21 cellular contexts compared by ENCODE assay signal in genomic region chr21:15182731-15183130, GRCh38.
DNase-seq lines count a peak whose midpoint lies in the region; ATAC-seq, FAIRE-seq and TF ChIP-seq lines count a peak whose summit lies in the region.
"Had no signal": no experiment of that assay in that cellular context is flagged by ENCODE, and none has a peak within 500 bp of the region (broad histone marks: within the 10 kb centered on the region; RNA-seq: fewer than 3 reads in every experiment).

No MANE protein-coding gene starts in this region.

- CTCF ChIA-PET in GM12878 (lab: Yijun Ruan, JAX): no interaction called here

- no peaks in the 10 kb centered on the region for H3K79me2 ChIP-seq in GM12878 (ENCODE audit: control insufficient read depth, insufficient read depth, low read length)

- H3K4me2 ChIP-seq in GM12878 (ENCODE audit: control insufficient read depth, insufficient read depth): no peak overlapping the region
- H3K4me2 ChIP-seq: A549; BLaER1 treated with 17β-estradiol and CSF1 and Interleukin-3, amounts not matched to agents 10 nM and 100 nM had no signal

- no peak for TF ChIP-seq RAD21 in GM12878 (IDR thresholded peaks at IDR 0.05; ENCODE audit: insufficient read depth, low read depth, low read length)

- no peak for FAIRE-seq in GM12878 (lab: Jason Lieb, UNC)
- FAIRE-seq: A549, D721Med, G401.6, GM12892, GM18507 had no signal

- H4K20me1 ChIP-seq in GM12878 (ENCODE audit: control insufficient read depth, insufficient read depth): no peaks in the 10 kb centered on the region
- H4K20me1 ChIP-seq: BLaER1 treated with 17β-estradiol and CSF1 and Interleukin-3, amounts not matched to agents 10 nM and 100 nM had no signal

- H3K4me3 ChIP-seq in GM06990 (replicated peaks; ENCODE audit: low read depth, low read length) (no peak overlapping the region), GM12878 (no peak overlapping the region)
- H3K4me3 ChIP-seq: A549; BLaER1 treated with 17β-estradiol and CSF1 and Interleukin-3, amounts not matched to agents 10 nM and 100 nM had no signal

- DNase-seq in GM06990 (ENCODE audit: extremely low read depth, insufficient read length) (peak; percentile 18), GM12878 (ENCODE audit: low read depth, low spot score) (no peak), cerebellar cortex (ENCODE audit: low spot score) (no peak), GM20000 (ENCODE audit: low spot score) (no peak)
- DNase-seq: AML-193; Caco-2; Calu3; CD4-positive, alpha-beta T cell; CD8-positive, alpha-beta T cell; DMS79 treated with DMSO at 0.1 percent for 48 hours; GF-D8 had no signal

- intact Hi-C loops in GM12878 (cut with micrococcal nuclease; ENCODE audit: unreplicated experiment): no loop called here

- TF ChIP-seq CTCF in GM06990 (IDR thresholded peaks at IDR 0.05; ENCODE audit: insufficient read depth, low read length, poor library complexity, severe bottlenecking): no peak
- no peak for TF ChIP-seq CTCF in GM12878 (IDR thresholded peaks at IDR 0.05 in 2 of 3, conservative IDR thresholded peaks at IDR 0.05 in 1 of 3; ENCODE audit: control insufficient read depth in 2 of 3, extremely low read depth in 1 of 3, insufficient read depth in 1 of 3, low read depth in 3 of 3, low read length in 3 of 3)
- no peak for TF ChIP-seq CTCF in GM20000 (IDR thresholded peaks at IDR 0.05; ENCODE audit: extremely low read depth, missing control alignments)

- ATAC-seq in GM19351 (IDR thresholded peaks at IDR 0.05; ENCODE audit: unreplicated experiment): peak; percentile 68
- no peak for ATAC-seq in GM12878
- ATAC-seq in HG02885 (IDR thresholded peaks at IDR 0.05; ENCODE audit: poor library complexity, unreplicated experiment): no peak
- ATAC-seq: A549; CD8-positive, alpha-beta T cell had no signal

- no peak overlapping the region for H3K9ac ChIP-seq in GM12878 (ENCODE audit: control insufficient read depth, insufficient read depth, low read length)
- H3K9ac ChIP-seq: BLaER1 treated with 17β-estradiol and CSF1 and Interleukin-3, amounts not matched to agents 10 nM and 100 nM had no signal

- no peaks in the 10 kb centered on the region for H3K9me3 ChIP-seq in GM12878 (replicated peaks; ENCODE audit: control insufficient read depth, insufficient read depth, low read length)
- H3K9me3 ChIP-seq: A549, Caco-2 had no signal

- no peaks in the 10 kb centered on the region for H3K27me3 ChIP-seq in GM06990 (replicated peaks; ENCODE audit: control insufficient read depth, insufficient read depth, low read length)
- H3K27me3 ChIP-seq in GM12878 (replicated peaks in 1 of 2; ENCODE audit: control insufficient read depth in 2 of 2, insufficient read depth in 2 of 2, low read length in 1 of 2): no peaks in the 10 kb centered on the region
- H3K27me3 ChIP-seq: BLaER1 treated with 17β-estradiol and CSF1 and Interleukin-3, amounts not matched to agents 10 nM and 100 nM had no signal

- in situ Hi-C loops in GM12878 (cut with MboI): no loop called here

- TF ChIP-seq EP300 in GM12878 (IDR thresholded peaks at IDR 0.05; ENCODE audit: borderline replicate concordance in 1 of 2, control insufficient read depth in 1 of 2, low read depth in 2 of 2, low read length in 2 of 2): no peak

- POLR2A ChIA-PET in GM12878 (lab: Charles Lee): no interaction called here

- WGBS in GM12878 (ENCODE audit: insufficient coverage, insufficient replicate concordance, low lambda C conversion rate, missing lambda C conversion rate): 1% methylated on average over 4 of the region's 4 CpGs

- no peak overlapping the region for H3K27ac ChIP-seq in GM12878 (ENCODE audit: control insufficient read depth, insufficient read depth)
- H3K27ac ChIP-seq: 22Rv1; A549; BLaER1 treated with 17β-estradiol and CSF1 and Interleukin-3, amounts not matched to agents 10 nM and 100 nM; C4-2B had no signal

- TF ChIP-seq POLR2A in GM12878 (IDR thresholded peaks at IDR 0.05; ENCODE audit: low read depth, low read length): no peak

- no TSS peak for BruUV-seq in GM12878 (replicated peaks; lab: Mats Ljungman, UMichigan)

- no peak overlapping the region for H2AFZ ChIP-seq in GM12878 (ENCODE audit: control insufficient read depth, low read depth, low read length)

- no peaks in the 10 kb centered on the region for H3K36me3 ChIP-seq in GM06990 (ENCODE audit: control insufficient read depth, insufficient read depth, low read length)
- no peaks in the 10 kb centered on the region for H3K36me3 ChIP-seq in GM12878 (ENCODE audit: control insufficient read depth in 2 of 2, insufficient read depth in 2 of 2, low read length in 1 of 2)
- H3K36me3 ChIP-seq: BLaER1 treated with 17β-estradiol and CSF1 and Interleukin-3, amounts not matched to agents 10 nM and 100 nM had no signal

- RAD21 ChIA-PET in GM12878 (lab: Charles Lee; ENCODE audit: unreplicated experiment): no interaction called here

- H3K4me1 ChIP-seq in GM12878 (ENCODE audit: control insufficient read depth, insufficient read depth, low read length): no peaks in the 10 kb centered on the region
- H3K4me1 ChIP-seq: A549; BLaER1 treated with 17β-estradiol and CSF1 and Interleukin-3, amounts not matched to agents 10 nM and 100 nM; Caco-2 had no signal

- SMC1A ChIA-PET in GM12878 (lab: Charles Lee; ENCODE audit: uncharacterized antibody, unreplicated experiment): no interaction called here

TF ChIP-seq in GM12878, 131 proteins besides CTCF, POLR2A, EP300 and RAD21 (continues in another document):
- TF ChIP-seq HSF1 (IDR thresholded peaks at IDR 0.05; ENCODE audit: low read depth, low read length): no peak
- TF ChIP-seq PKNOX1 (IDR thresholded peaks at IDR 0.05): no peak
- no peak for TF ChIP-seq KDM1A (IDR thresholded peaks at IDR 0.05; ENCODE audit: borderline replicate concordance)
- TF ChIP-seq HDAC6 (IDR thresholded peaks at IDR 0.05; ENCODE audit: unreplicated experiment): no peak
- no peak for TF ChIP-seq TCF7 (IDR thresholded peaks at IDR 0.05; ENCODE audit: borderline replicate concordance)
- TF ChIP-seq JUNB (IDR thresholded peaks at IDR 0.05): peak; percentile 71
- 0 out of 2 replicates have a peak, but pooled peaks have one; percentile 26 for TF ChIP-seq MEF2A (IDR thresholded peaks at IDR 0.05; ENCODE audit: insufficient read depth, low read depth, low read length)
- no peak for TF ChIP-seq ZNF274 (IDR thresholded peaks at IDR 0.05; ENCODE audit: insufficient read depth, insufficient read length)
- no peak for TF ChIP-seq TAF1 (IDR thresholded peaks at IDR 0.05; ENCODE audit: borderline replicate concordance, low read depth, low read length)
- no peak for TF ChIP-seq LARP7 (IDR thresholded peaks at IDR 0.05)
- TF ChIP-seq WRNIP1 (IDR thresholded peaks at IDR 0.05; ENCODE audit: borderline replicate concordance, low read depth, low read length): no peak
- TF ChIP-seq FOS (IDR thresholded peaks at IDR 0.05; ENCODE audit: borderline replicate concordance, extremely low read depth, insufficient read length): no peak
- TF ChIP-seq ATF2 (IDR thresholded peaks at IDR 0.05; ENCODE audit: low read length): 0 out of 2 replicates have a peak, but pooled peaks have one; percentile 22
- no peak for TF ChIP-seq ETV6 (conservative IDR thresholded peaks at IDR 0.05 in 1 of 2, IDR thresholded peaks at IDR 0.05 in 1 of 2; ENCODE audit: borderline replicate concordance in 1 of 2, low read depth in 1 of 2)
- TF ChIP-seq RUNX3 (IDR thresholded peaks at IDR 0.05; ENCODE audit: low read length): 0 out of 2 replicates have a peak, but pooled peaks have one; percentile 21
- TF ChIP-seq IRF4 (IDR thresholded peaks at IDR 0.05; ENCODE audit: low read depth, low read length): peak; percentile 17; the same call in 1 of the 2 replicates
- TF ChIP-seq NFIC (IDR thresholded peaks at IDR 0.05; ENCODE audit: low read depth, low read length): peak; percentile 40; the same call in 1 of the 2 replicates
